8 cellular contexts compared by ENCODE assay signal in genomic region chr11:67239795-67240574, GRCh38. TPM values are rescaled to one million over a fixed set of nuclear protein-coding genes. Genes with fewer than 3 reads are reported as not detected.
DNase-seq lines count a peak whose midpoint lies in the region; ATAC-seq lines count a peak whose summit lies in the region.

No MANE protein-coding gene starts in this region.

- DNase-seq in CMK (ENCODE audit: low read depth), result peak; percentile 95
- DNase-seq in HS-5 (ENCODE audit: low read depth), result peak; percentile 93
- DNase-seq in NK-92 (lab: John Stamatoyannopoulos, UW; ENCODE audit: unreplicated experiment), result peak; percentile 83
- DNase-seq in activated CD8-positive, alpha-beta memory T cell treated with anti-CD3 and anti-CD28 coated beads for 24 hours, result peak; percentile 92
- peak; percentile 91 for DNase-seq in effector CD8-positive, alpha-beta T cell (lab: John Stamatoyannopoulos, UW)
- DNase-seq in lung microvascular endothelial cell (ENCODE audit: low read depth in 2 of 2), result peak; percentile 99
- peak; percentile 83 to 94 (median 91) for DNase-seq in stimulated activated CD4-positive, alpha-beta T cell treated with anti-CD3 and anti-CD28 coated beads, TNF-alpha, amount 100 ng/mL, for 4 hours (ENCODE audit: low read depth in 3 of 3)

- ATAC-seq in GM19468 (IDR thresholded peaks at IDR 0.05; ENCODE audit: extremely low read depth, unreplicated experiment), result peak; percentile 79

RNA-seq across cellular contexts. Expression of gene GRK2, which starts 26.3 kb away (rescaled TPM):
- 28.8 and 29.6 TPM in 2 replicates for total RNA-seq in lung microvascular endothelial cell

RNA-seq across cellular contexts. Expression of gene ANKRD13D, which starts 49.1 kb away (rescaled TPM):
- 17.2 and 30.2 TPM in 2 replicates for total RNA-seq in lung microvascular endothelial cell

Comparison
In these comparisons a context has a peak if more than half of its experiments do, and no peak if none do; other contexts are left out.
1. Peak in every context shown above with its lines: DNase-seq and ATAC-seq.